In genomic region chr10:3911241-3911640, GRCh38 we compare ENCODE assay signal across 19 cellular contexts.
"Had no signal": no experiment of that assay in that cellular context is flagged by ENCODE, and none has a peak within 500 bp of the region (broad histone marks: within the 10 kb centered on the region; RNA-seq: fewer than 3 reads in every experiment).

No MANE protein-coding gene starts in this region.

- H3K27ac Mint-ChIP-seq: activated CD4-positive, alpha-beta memory T cell treated with anti-CD3 and anti-CD28 coated beads, Interleukin-2, amount 10 ng/mL, durations not matched to agents 7 days and 5 days; activated CD4-positive, alpha-beta T cell treated with anti-CD3 and anti-CD28 coated beads for 36 hours; activated T-helper 1 cell treated with anti-CD3 and anti-CD28 coated beads, Interleukin-12 subunit alpha, Interleukin-12 subunit beta, Interleukin-2, Interleukin-4 antibody, amounts not matched to agents 30 ng/mL and 10 ng/mL and 1 ng/mL, durations not matched to agents 14 hours and 24 hours and 36 hours; natural killer cell; T-cell had no signal

- H3K4me1 ChIP-seq: prostate gland had no signal

- H3K27me3 Mint-ChIP-seq: activated CD4-positive, alpha-beta memory T cell treated with anti-CD3 and anti-CD28 coated beads, Interleukin-2, amount 10 ng/mL, durations not matched to agents 7 days and 5 days; activated CD4-positive, alpha-beta T cell treated with anti-CD3 and anti-CD28 coated beads for 36 hours; effector memory CD8-positive, alpha-beta T cell; T-cell had no signal

- H3K4me3 Mint-ChIP-seq: activated CD4-positive, alpha-beta memory T cell treated with anti-CD3 and anti-CD28 coated beads, Interleukin-2, amount 10 ng/mL, durations not matched to agents 7 days and 5 days; activated CD4-positive, alpha-beta T cell treated with anti-CD3 and anti-CD28 coated beads for 36 hours; activated T-helper 1 cell treated with anti-CD3 and anti-CD28 coated beads, Interleukin-12 subunit alpha, Interleukin-12 subunit beta, Interleukin-2, Interleukin-4 antibody, amounts not matched to agents 30 ng/mL and 10 ng/mL and 1 ng/mL, durations not matched to agents 14 hours and 24 hours and 36 hours; effector memory CD8-positive, alpha-beta T cell; natural killer cell; T-cell had no signal

- H3K27me3 ChIP-seq: stomach, tibial nerve had no signal

- DNase-seq: activated CD4-positive, alpha-beta memory T cell treated with anti-CD3 and anti-CD28 coated beads, Interleukin-2, amount 10 ng/mL, durations not matched to agents 7 days and 5 days; activated CD4-positive, alpha-beta T cell treated with anti-CD3 and anti-CD28 coated beads for 36 hours; activated CD8-positive, alpha-beta memory T cell treated with anti-CD3 and anti-CD28 coated beads, Interleukin-2, amount 50 U/mL, for 4 hours; activated naive CD4-positive, alpha-beta T cell treated with Interleukin-2 at 50 U/mL for 16 hours; central memory CD4-positive, alpha-beta T cell; effector memory CD8-positive, alpha-beta T cell; kidney; natural killer cell; nucleus accumbens; RPMI8226; stimulated activated CD4-positive, alpha-beta T cell treated with anti-CD3 and anti-CD28 coated beads, Interleukin-15, amount 100 ng/mL, for 24 hours; stimulated activated CD4-positive, alpha-beta T cell treated with anti-CD3 and anti-CD28 coated beads, Interleukin-4, amount 100 ng/mL, for 4 hours; stomach; T-cell; WERI-Rb-1 had no signal

- H3K4me3 ChIP-seq: prostate gland, SK-N-MC, stomach, tibial nerve had no signal

- H3K9me3 ChIP-seq: prostate gland, stomach, tibial nerve had no signal

- H3K4me1 Mint-ChIP-seq: activated CD4-positive, alpha-beta memory T cell treated with anti-CD3 and anti-CD28 coated beads, Interleukin-2, amount 10 ng/mL, durations not matched to agents 7 days and 5 days; natural killer cell; T-cell had no signal

- H3K36me3 ChIP-seq: prostate gland, stomach, tibial nerve, WERI-Rb-1 had no signal

- ATAC-seq: activated CD4-positive, alpha-beta T cell treated with anti-CD3 and anti-CD28 coated beads for 36 hours; effector memory CD8-positive, alpha-beta T cell; natural killer cell; T-cell had no signal

- H3K9me3 Mint-ChIP-seq: activated CD4-positive, alpha-beta memory T cell treated with anti-CD3 and anti-CD28 coated beads, Interleukin-2, amount 10 ng/mL, durations not matched to agents 7 days and 5 days; activated T-helper 1 cell treated with anti-CD3 and anti-CD28 coated beads, Interleukin-12 subunit alpha, Interleukin-12 subunit beta, Interleukin-2, Interleukin-4 antibody, amounts not matched to agents 30 ng/mL and 10 ng/mL and 1 ng/mL, durations not matched to agents 14 hours and 24 hours and 36 hours; effector memory CD8-positive, alpha-beta T cell; natural killer cell; T-cell had no signal

- H3K27ac ChIP-seq: SK-N-MC, stomach, tibial nerve, WERI-Rb-1 had no signal

- H3K36me3 Mint-ChIP-seq: natural killer cell, T-cell had no signal
